Comparison of ENCODE assay signal across 1 cellular context in the genomic region with DNA sequence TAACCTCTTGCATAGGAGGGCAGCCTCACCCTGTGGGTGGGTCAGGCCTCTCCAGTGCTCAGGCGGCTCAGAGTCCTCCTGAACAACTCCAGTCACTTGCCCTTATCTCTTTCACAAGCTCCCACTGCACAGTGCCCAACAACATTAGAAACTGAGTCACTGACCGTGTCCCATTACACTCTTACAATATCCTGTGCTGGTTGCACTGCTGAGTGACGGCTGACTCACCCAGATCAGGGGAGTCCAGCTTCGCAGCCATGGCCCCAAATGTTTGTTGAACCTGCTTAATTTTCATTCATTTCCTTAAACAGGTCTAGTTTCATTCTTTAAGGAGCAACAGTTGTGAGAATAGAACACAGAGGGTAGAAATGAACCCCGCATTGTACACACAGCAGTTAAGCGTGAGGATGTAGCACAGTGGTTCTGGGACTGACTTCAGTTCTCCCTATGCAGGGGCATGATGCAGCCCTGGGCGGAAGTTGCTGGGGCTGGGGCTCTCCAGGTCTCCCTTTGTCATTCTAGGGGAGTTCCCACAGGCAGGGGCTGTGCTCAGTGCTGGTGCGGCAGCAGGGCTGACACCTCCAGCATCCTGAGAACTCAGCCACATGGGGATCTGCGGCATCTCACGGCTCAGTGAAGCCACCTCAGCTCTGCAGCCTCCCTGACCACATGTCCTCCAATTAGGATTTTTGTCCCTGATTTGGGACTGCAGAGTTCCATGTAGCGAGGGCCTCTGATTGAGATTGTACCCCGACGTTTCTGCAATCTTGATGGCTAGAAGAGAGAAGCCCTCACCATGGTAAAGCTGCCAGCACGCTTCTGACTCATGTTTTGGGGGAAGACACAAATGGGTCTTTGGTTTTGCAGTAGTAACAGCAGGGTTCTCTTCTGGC.
A peak's percentile ranks its signal among the peaks of the same experiment; 100 is the strongest.
TF ChIP-seq lines count a peak whose summit lies in the region.

No MANE protein-coding gene starts in this region.

TF ChIP-seq in GM12878, 131 proteins besides CTCF, POLR2A, EP300 and RAD21 (continued from another document and continues in another):
- no peak for TF ChIP-seq SUZ12 (IDR thresholded peaks at IDR 0.05; ENCODE audit: unreplicated experiment)
- TF ChIP-seq ZSCAN29 (IDR thresholded peaks at IDR 0.05): no peak
- peak; percentile 59; the same call in 1 of the 2 replicates for TF ChIP-seq BCL11A (IDR thresholded peaks at IDR 0.05; ENCODE audit: low read depth, low read length)
- TF ChIP-seq RAD51 (IDR thresholded peaks at IDR 0.05): no peak
- no peak for TF ChIP-seq REST (IDR thresholded peaks at IDR 0.05; ENCODE audit: low read depth, low read length)
- peak; percentile 31; the same call in 1 of the 2 replicates for TF ChIP-seq HDGF (IDR thresholded peaks at IDR 0.05)
- TF ChIP-seq ESRRA (IDR thresholded peaks at IDR 0.05; ENCODE audit: low read length): no peak
- 0 out of 2 replicates have a peak, but pooled peaks have one; percentile 31 for TF ChIP-seq NKRF (conservative IDR thresholded peaks at IDR 0.05)
- TF ChIP-seq, protein P1, sequence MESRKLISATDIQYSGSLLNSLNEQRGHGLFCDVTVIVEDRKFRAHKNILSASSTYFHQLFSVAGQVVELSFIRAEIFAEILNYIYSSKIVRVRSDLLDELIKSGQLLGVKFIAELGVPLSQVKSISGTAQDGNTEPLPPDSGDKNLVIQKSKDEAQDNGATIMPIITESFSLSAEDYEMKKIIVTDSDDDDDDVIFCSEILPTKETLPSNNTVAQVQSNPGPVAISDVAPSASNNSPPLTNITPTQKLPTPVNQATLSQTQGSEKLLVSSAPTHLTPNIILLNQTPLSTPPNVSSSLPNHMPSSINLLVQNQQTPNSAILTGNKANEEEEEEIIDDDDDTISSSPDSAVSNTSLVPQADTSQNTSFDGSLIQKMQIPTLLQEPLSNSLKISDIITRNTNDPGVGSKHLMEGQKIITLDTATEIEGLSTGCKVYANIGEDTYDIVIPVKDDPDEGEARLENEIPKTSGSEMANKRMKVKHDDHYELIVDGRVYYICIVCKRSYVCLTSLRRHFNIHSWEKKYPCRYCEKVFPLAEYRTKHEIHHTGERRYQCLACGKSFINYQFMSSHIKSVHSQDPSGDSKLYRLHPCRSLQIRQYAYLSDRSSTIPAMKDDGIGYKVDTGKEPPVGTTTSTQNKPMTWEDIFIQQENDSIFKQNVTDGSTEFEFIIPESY (IDR thresholded peaks at IDR 0.05): no peak
- TF ChIP-seq NFXL1 (IDR thresholded peaks at IDR 0.05; ENCODE audit: borderline replicate concordance): no peak
- TF ChIP-seq EED (IDR thresholded peaks at IDR 0.05; ENCODE audit: low read depth): peak; percentile 96
- TF ChIP-seq CREM (IDR thresholded peaks at IDR 0.05; ENCODE audit: low read depth): peak; percentile 45; the same call in 1 of the 2 replicates
- TF ChIP-seq POLR2AphosphoS5 (IDR thresholded peaks at IDR 0.05; ENCODE audit: low read length): peak; percentile 84
- peak; percentile 55; the same call in 1 of the 2 replicates for TF ChIP-seq MLLT1 (IDR thresholded peaks at IDR 0.05)
- TF ChIP-seq USF2 (IDR thresholded peaks at IDR 0.05; ENCODE audit: borderline replicate concordance, low read depth, low read length): no peak
- peak; percentile 10; the same call in 1 of the 2 replicates for TF ChIP-seq CBX5 (IDR thresholded peaks at IDR 0.05; ENCODE audit: low read depth)
- TF ChIP-seq SRF (IDR thresholded peaks at IDR 0.05; ENCODE audit: low read depth in 2 of 2, low read length in 2 of 2): 0 out of 4 replicates have a peak, but pooled peaks of 1 of the 2 experiments have one; percentile 22
- no peak; the same call in 1 of the 2 replicates for TF ChIP-seq FOXM1 (IDR thresholded peaks at IDR 0.05; ENCODE audit: low read depth, low read length)
- TF ChIP-seq STAT3 (IDR thresholded peaks at IDR 0.05; ENCODE audit: low read depth, low read length): no peak
- no peak for TF ChIP-seq WRNIP1 (IDR thresholded peaks at IDR 0.05; ENCODE audit: borderline replicate concordance, low read depth, low read length)
- no peak for TF ChIP-seq SKIL (IDR thresholded peaks at IDR 0.05; ENCODE audit: low read depth, poor library complexity, severe bottlenecking)
- TF ChIP-seq KLF5 (IDR thresholded peaks at IDR 0.05; ENCODE audit: partially characterized antibody): no peak
- TF ChIP-seq ZNF217 (IDR thresholded peaks at IDR 0.05): no peak
- peak; percentile 45; the same call in 1 of the 2 replicates for TF ChIP-seq TCF12 (IDR thresholded peaks at IDR 0.05; ENCODE audit: low read depth, low read length)
- TF ChIP-seq ELK1 (IDR thresholded peaks at IDR 0.05; ENCODE audit: low read depth, low read length): no peak
- TF ChIP-seq ZBED1 (IDR thresholded peaks at IDR 0.05; ENCODE audit: borderline replicate concordance): no peak
- TF ChIP-seq SIX5 (IDR thresholded peaks at IDR 0.05; ENCODE audit: low read depth, low read length, severe bottlenecking): no peak
- TF ChIP-seq PBX3 (IDR thresholded peaks at IDR 0.05; ENCODE audit: insufficient replicate concordance, low read depth, low read length): peak; percentile 81
- TF ChIP-seq, protein P2, sequence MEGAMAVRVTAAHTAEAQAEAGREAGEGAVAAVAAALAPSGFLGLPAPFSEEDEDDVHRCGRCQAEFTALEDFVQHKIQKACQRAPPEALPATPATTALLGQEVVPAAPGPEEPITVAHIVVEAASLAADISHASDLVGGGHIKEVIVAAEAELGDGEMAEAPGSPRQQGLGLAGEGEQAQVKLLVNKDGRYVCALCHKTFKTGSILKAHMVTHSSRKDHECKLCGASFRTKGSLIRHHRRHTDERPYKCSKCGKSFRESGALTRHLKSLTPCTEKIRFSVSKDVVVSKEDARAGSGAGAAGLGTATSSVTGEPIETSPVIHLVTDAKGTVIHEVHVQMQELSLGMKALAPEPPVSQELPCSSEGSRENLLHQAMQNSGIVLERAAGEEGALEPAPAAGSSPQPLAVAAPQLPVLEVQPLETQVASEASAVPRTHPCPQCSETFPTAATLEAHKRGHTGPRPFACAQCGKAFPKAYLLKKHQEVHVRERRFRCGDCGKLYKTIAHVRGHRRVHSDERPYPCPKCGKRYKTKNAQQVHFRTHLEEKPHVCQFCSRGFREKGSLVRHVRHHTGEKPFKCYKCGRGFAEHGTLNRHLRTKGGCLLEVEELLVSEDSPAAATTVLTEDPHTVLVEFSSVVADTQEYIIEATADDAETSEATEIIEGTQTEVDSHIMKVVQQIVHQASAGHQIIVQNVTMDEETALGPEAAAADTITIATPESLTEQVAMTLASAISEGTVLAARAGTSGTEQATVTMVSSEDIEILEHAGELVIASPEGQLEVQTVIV (IDR thresholded peaks at IDR 0.05; ENCODE audit: borderline replicate concordance, partially characterized antibody): no peak
